In the genomic region with DNA sequence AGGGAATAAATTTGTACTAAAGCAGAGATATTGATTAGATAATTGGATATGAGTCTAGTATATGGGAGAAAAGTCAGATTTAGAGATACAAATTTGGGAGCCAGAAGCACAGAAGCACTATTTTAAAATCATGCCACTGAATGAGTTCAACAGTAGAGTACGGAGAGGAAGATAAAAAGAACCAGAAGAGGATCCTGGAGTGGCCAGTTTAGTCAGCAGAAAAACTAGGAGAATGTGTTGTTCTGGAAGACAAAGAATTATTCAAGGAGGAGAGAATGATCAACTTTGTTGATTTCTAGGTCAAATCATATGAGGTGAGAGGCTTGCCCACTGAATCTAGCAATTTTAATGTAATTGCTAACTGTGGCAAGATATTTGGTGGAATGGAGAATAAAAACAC, we compare ENCODE assay signal across 19 cellular contexts.
DNase-seq lines count a peak whose midpoint lies in the region; ATAC-seq, FAIRE-seq and TF ChIP-seq lines count a peak whose summit lies in the region.
"Had no signal": no experiment of that assay in that cellular context is flagged by ENCODE, and none has a peak within 500 bp of the region (broad histone marks: within the 10 kb centered on the region; RNA-seq: fewer than 3 reads in every experiment).

No MANE protein-coding gene starts in this region.

- SMC1A ChIA-PET in GM12878 (lab: Charles Lee; ENCODE audit: uncharacterized antibody, unreplicated experiment): interaction anchor here (1.3 to 1.4 kb wide), 2 partner anchors 61 to 204 kb away, joined by 3 to 4 read pairs; no protein-coding TSS in a partner anchor

- TF ChIP-seq RAD21 in GM12878 (IDR thresholded peaks at IDR 0.05; ENCODE audit: insufficient read depth, low read depth, low read length): no peak

- no peaks in the 10 kb centered on the region; the same call in 2 of the 3 replicates for H3K9me3 ChIP-seq in GM12878 (replicated peaks; ENCODE audit: control insufficient read depth, insufficient read depth, low read length)
- no peaks in the 10 kb centered on the region for H3K9me3 ChIP-seq in PC-3 (ENCODE audit: low read length)

- TF ChIP-seq CTCF in GM12878 (IDR thresholded peaks at IDR 0.05 in 2 of 3, conservative IDR thresholded peaks at IDR 0.05 in 1 of 3; ENCODE audit: control insufficient read depth in 2 of 3, extremely low read depth in 1 of 3, insufficient read depth in 1 of 3, low read depth in 3 of 3, low read length in 3 of 3): no peak
- no peak for TF ChIP-seq CTCF in mesothelial cell of epicardium (IDR thresholded peaks at IDR 0.05; ENCODE audit: unreplicated experiment)
- TF ChIP-seq CTCF in PC-3 (conservative IDR thresholded peaks at IDR 0.05; ENCODE audit: low read depth, low read length): no peak

- in situ Hi-C loops in GM12878 (cut with MboI): loop anchor here (5.0 kb wide), 1 partner anchor 206 kb away; no protein-coding TSS in a partner anchor

- H3K4me3 ChIP-seq in GM12878: no peak overlapping the region
- no peak overlapping the region for H3K4me3 ChIP-seq in PC-3 (ENCODE audit: low read length)
- H3K4me3 ChIP-seq: GM23248, PC-9 had no signal

- CTCF ChIA-PET in GM12878 (lab: Yijun Ruan, JAX) (interaction anchor here (1.1 to 2.4 kb wide), 3 partner anchors 9 to 204 kb away, joined by 4 to 10 read pairs (median 4); no protein-coding TSS in a partner anchor), PC-3 (lab: Charles Lee) (no interaction called here)

- no peak for FAIRE-seq in GM12878 (lab: Jason Lieb, UNC)

- H3K4me1 ChIP-seq in GM12878 (ENCODE audit: control insufficient read depth, insufficient read depth, low read length) (no peaks in the 10 kb centered on the region), PC-3 (ENCODE audit: insufficient read depth, low read length) (peaks cover 34% of the 10 kb centered on the region)

- no peaks in the 10 kb centered on the region for H4K20me1 ChIP-seq in GM12878 (ENCODE audit: control insufficient read depth, insufficient read depth)
- H4K20me1 ChIP-seq in PC-3 (ENCODE audit: low read length): peaks cover 15% of the 10 kb centered on the region

- no peaks in the 10 kb centered on the region for H3K36me3 Mint-ChIP-seq in activated naive CD8-positive, alpha-beta T cell
- no peaks in the 10 kb centered on the region for H3K36me3 Mint-ChIP-seq in activated naive CD8-positive, alpha-beta T cell treated with anti-CD3 and anti-CD28 coated beads, Interleukin-2, amount 50 U/mL, for 24 hours (ENCODE audit: low read depth)
- H3K36me3 Mint-ChIP-seq in mesothelial cell of epicardium: no peaks in the 10 kb centered on the region
- no peaks in the 10 kb centered on the region for H3K36me3 Mint-ChIP-seq in activated T-helper 1 cell treated with anti-CD3 and anti-CD28 coated beads, Interleukin-12 subunit alpha, Interleukin-12 subunit beta, Interleukin-2, Interleukin-4 antibody, amounts not matched to agents 30 ng/mL and 10 ng/mL and 1 ng/mL, durations not matched to agents 14 hours and 24 hours and 36 hours (ENCODE audit: low read depth)
- H3K36me3 Mint-ChIP-seq: CD4-positive, CD25-positive, alpha-beta regulatory T cell had no signal

- H2AFZ ChIP-seq in GM12878 (ENCODE audit: control insufficient read depth, low read depth, low read length) (no peak overlapping the region), PC-3 (ENCODE audit: low read length) (no peak overlapping the region)
- H2AFZ ChIP-seq: GM23248, PC-9 had no signal

- H3K27me3 ChIP-seq in GM12878 (replicated peaks in 1 of 2; ENCODE audit: control insufficient read depth in 2 of 2, insufficient read depth in 2 of 2, low read length in 1 of 2) (no peaks in the 10 kb centered on the region), PC-3 (ENCODE audit: low read length) (no peaks in the 10 kb centered on the region)

- intact Hi-C loops in GM12878 (cut with micrococcal nuclease; ENCODE audit: unreplicated experiment): no loop called here
- intact Hi-C loops in PC-3 (cut with micrococcal nuclease): no loop called here
- intact Hi-C loops in activated T-helper 1 cell treated with anti-CD3 and anti-CD28 coated beads, Interleukin-12 subunit alpha, Interleukin-12 subunit beta, Interleukin-2, Interleukin-4 antibody, amounts not matched to agents 30 ng/mL and 10 ng/mL and 1 ng/mL, durations not matched to agents 14 hours and 24 hours and 36 hours (cut with micrococcal nuclease): no loop called here

- H3K27me3 Mint-ChIP-seq in activated naive CD8-positive, alpha-beta T cell: no peaks in the 10 kb centered on the region
- no peaks in the 10 kb centered on the region for H3K27me3 Mint-ChIP-seq in activated naive CD8-positive, alpha-beta T cell treated with anti-CD3 and anti-CD28 coated beads, Interleukin-2, amount 50 U/mL, for 24 hours
- H3K27me3 Mint-ChIP-seq in mesothelial cell of epicardium (ENCODE audit: low read depth): no peaks in the 10 kb centered on the region
- H3K27me3 Mint-ChIP-seq in activated T-helper 1 cell treated with anti-CD3 and anti-CD28 coated beads, Interleukin-12 subunit alpha, Interleukin-12 subunit beta, Interleukin-2, Interleukin-4 antibody, amounts not matched to agents 30 ng/mL and 10 ng/mL and 1 ng/mL, durations not matched to agents 14 hours and 24 hours and 36 hours (ENCODE audit: insufficient read depth): no peaks in the 10 kb centered on the region
- H3K27me3 Mint-ChIP-seq: B cell; CD4-positive, CD25-positive, alpha-beta regulatory T cell had no signal

- BruUV-seq in GM12878 (replicated peaks; lab: Mats Ljungman, UMichigan) (TSS peak; percentile 7), PC-3 (replicated peaks; lab: Mats Ljungman, UMichigan) (no TSS peak)

- peaks cover 71% of the 10 kb centered on the region for H3K79me2 ChIP-seq in GM12878 (ENCODE audit: control insufficient read depth, insufficient read depth, low read length)
- peaks cover 74% of the 10 kb centered on the region for H3K79me2 ChIP-seq in PC-3 (ENCODE audit: low read length)

- no peaks in the 10 kb centered on the region for H3F3A ChIP-seq in PC-3 (ENCODE audit: low read length, unreplicated experiment)

- ATAC-seq in activated naive CD8-positive, alpha-beta T cell treated with anti-CD3 and anti-CD28 coated beads, Interleukin-2, amount 50 U/mL, for 24 hours: no peak
- ATAC-seq in GM12878 (no peak), PC-3 (no peak)

- H3K4me3 Mint-ChIP-seq in activated naive CD8-positive, alpha-beta T cell: no peak overlapping the region
- no peak overlapping the region for H3K4me3 Mint-ChIP-seq in activated naive CD8-positive, alpha-beta T cell treated with anti-CD3 and anti-CD28 coated beads, Interleukin-2, amount 50 U/mL, for 24 hours
- H3K4me3 Mint-ChIP-seq in mesothelial cell of epicardium: no peak overlapping the region
- no peak overlapping the region for H3K4me3 Mint-ChIP-seq in activated T-helper 1 cell treated with anti-CD3 and anti-CD28 coated beads, Interleukin-12 subunit alpha, Interleukin-12 subunit beta, Interleukin-2, Interleukin-4 antibody, amounts not matched to agents 30 ng/mL and 10 ng/mL and 1 ng/mL, durations not matched to agents 14 hours and 24 hours and 36 hours
- H3K4me3 Mint-ChIP-seq: B cell; CD4-positive, CD25-positive, alpha-beta regulatory T cell had no signal

- POLR2A ChIA-PET in GM12878 (lab: Charles Lee): no interaction called here
- POLR2A ChIA-PET in PC-3 (lab: Charles Lee; ENCODE audit: unreplicated experiment): no interaction called here

- no peak overlapping the region for H3K27ac ChIP-seq in GM12878 (ENCODE audit: control insufficient read depth, insufficient read depth)
- H3K27ac ChIP-seq in substantia nigra (ENCODE audit: low read depth, low read length, poor library complexity, severe bottlenecking): peak overlapping the region; percentile 14
- H3K27ac ChIP-seq in PC-3 (ENCODE audit: low read length): no peak overlapping the region
- H3K27ac ChIP-seq: 22Rv1, GM23248, PC-9 had no signal

- TF ChIP-seq POLR2A in GM12878 (IDR thresholded peaks at IDR 0.05; ENCODE audit: low read depth, low read length): no peak

- H3K4me2 ChIP-seq in GM12878 (ENCODE audit: control insufficient read depth, insufficient read depth) (no peak overlapping the region), PC-3 (ENCODE audit: low read length) (no peak overlapping the region)
- H3K4me2 ChIP-seq: PC-9 had no signal

- H3K27ac Mint-ChIP-seq in activated naive CD8-positive, alpha-beta T cell: peak overlapping the region; percentile 24
- no peak overlapping the region for H3K27ac Mint-ChIP-seq in activated naive CD8-positive, alpha-beta T cell treated with anti-CD3 and anti-CD28 coated beads, Interleukin-2, amount 50 U/mL, for 24 hours
- H3K27ac Mint-ChIP-seq in mesothelial cell of epicardium: no peak overlapping the region
- H3K27ac Mint-ChIP-seq in activated T-helper 1 cell treated with anti-CD3 and anti-CD28 coated beads, Interleukin-12 subunit alpha, Interleukin-12 subunit beta, Interleukin-2, Interleukin-4 antibody, amounts not matched to agents 30 ng/mL and 10 ng/mL and 1 ng/mL, durations not matched to agents 14 hours and 24 hours and 36 hours: no peak overlapping the region
- H3K27ac Mint-ChIP-seq: B cell had no signal

- no peaks in the 10 kb centered on the region for H3K9me2 ChIP-seq in PC-3 (replicated peaks; ENCODE audit: low read length)

- RAD21 ChIA-PET in GM12878 (lab: Charles Lee; ENCODE audit: unreplicated experiment): no interaction called here

- no peaks in the 10 kb centered on the region for H3K9me3 Mint-ChIP-seq in activated naive CD8-positive, alpha-beta T cell (ENCODE audit: low read depth)
- H3K9me3 Mint-ChIP-seq in activated naive CD8-positive, alpha-beta T cell treated with anti-CD3 and anti-CD28 coated beads, Interleukin-2, amount 50 U/mL, for 24 hours: no peaks in the 10 kb centered on the region
- H3K9me3 Mint-ChIP-seq in mesothelial cell of epicardium: no peaks in the 10 kb centered on the region
- H3K9me3 Mint-ChIP-seq in activated T-helper 1 cell treated with anti-CD3 and anti-CD28 coated beads, Interleukin-12 subunit alpha, Interleukin-12 subunit beta, Interleukin-2, Interleukin-4 antibody, amounts not matched to agents 30 ng/mL and 10 ng/mL and 1 ng/mL, durations not matched to agents 14 hours and 24 hours and 36 hours: no peaks in the 10 kb centered on the region
- H3K9me3 Mint-ChIP-seq: CD4-positive, CD25-positive, alpha-beta regulatory T cell had no signal

- no peaks in the 10 kb centered on the region; a peak in 1 of 4 replicates for H3K36me3 ChIP-seq in GM12878 (ENCODE audit: control insufficient read depth in 2 of 2, insufficient read depth in 2 of 2, low read length in 1 of 2)
- H3K36me3 ChIP-seq in PC-3 (ENCODE audit: low read depth, low read length): no peaks in the 10 kb centered on the region

- H3K4me1 Mint-ChIP-seq in activated naive CD8-positive, alpha-beta T cell (ENCODE audit: low read depth): peaks cover 69% of the 10 kb centered on the region
- peaks cover 57% of the 10 kb centered on the region for H3K4me1 Mint-ChIP-seq in activated naive CD8-positive, alpha-beta T cell treated with anti-CD3 and anti-CD28 coated beads, Interleukin-2, amount 50 U/mL, for 24 hours
- peaks cover 19% of the 10 kb centered on the region for H3K4me1 Mint-ChIP-seq in mesothelial cell of epicardium
- H3K4me1 Mint-ChIP-seq in activated T-helper 1 cell treated with anti-CD3 and anti-CD28 coated beads, Interleukin-12 subunit alpha, Interleukin-12 subunit beta, Interleukin-2, Interleukin-4 antibody, amounts not matched to agents 30 ng/mL and 10 ng/mL and 1 ng/mL, durations not matched to agents 14 hours and 24 hours and 36 hours (ENCODE audit: low read depth): peaks cover 5% of the 10 kb centered on the region

- WGBS in GM12878 (ENCODE audit: insufficient coverage, insufficient replicate concordance, low lambda C conversion rate, missing lambda C conversion rate): 50% methylated on average over 1 of the region's 1 CpG

- DNase-seq in activated naive CD8-positive, alpha-beta T cell treated with anti-CD3 and anti-CD28 coated beads, Interleukin-2, amount 50 U/mL, for 24 hours: no peak
- DNase-seq in GM12878 (ENCODE audit: low read depth, low spot score) (no peak), medulla oblongata (ENCODE audit: extremely low spot score) (peak; percentile 26), substantia nigra (lab: John Stamatoyannopoulos, UW) (no peak), mesothelial cell of epicardium (ENCODE audit: low spot score in 2 of 2, unreplicated experiment in 2 of 2) (no peak), PC-3 (no peak)
- DNase-seq in activated T-helper 1 cell treated with anti-CD3 and anti-CD28 coated beads, Interleukin-12 subunit alpha, Interleukin-12 subunit beta, Interleukin-2, Interleukin-4 antibody, amounts not matched to agents 30 ng/mL and 10 ng/mL and 1 ng/mL, durations not matched to agents 14 hours and 24 hours and 36 hours (ENCODE audit: low spot score): no peak
- DNase-seq: CD4-positive, CD25-positive, alpha-beta regulatory T cell; EL; GM23248; KBM-7; NCI-H1048; NCI-H1436 treated with DMSO at 0.1 percent for 48 hours; NCI-H2029 treated with DMSO at 0.1 percent for 48 hours; NCI-H748 treated with DMSO at 0.1 percent for 48 hours; PC-9 had no signal

- no peak for TF ChIP-seq EP300 in GM12878 (IDR thresholded peaks at IDR 0.05; ENCODE audit: borderline replicate concordance in 1 of 2, control insufficient read depth in 1 of 2, low read depth in 2 of 2, low read length in 2 of 2)

- H3K9ac ChIP-seq in GM12878 (ENCODE audit: control insufficient read depth, insufficient read depth, low read length): no peak overlapping the region
- no peak overlapping the region for H3K9ac ChIP-seq in PC-3 (ENCODE audit: low read length)
- H3K9ac ChIP-seq: GM23248 had no signal
